ENCODE assay signal across 28 cellular contexts in the genomic region with DNA sequence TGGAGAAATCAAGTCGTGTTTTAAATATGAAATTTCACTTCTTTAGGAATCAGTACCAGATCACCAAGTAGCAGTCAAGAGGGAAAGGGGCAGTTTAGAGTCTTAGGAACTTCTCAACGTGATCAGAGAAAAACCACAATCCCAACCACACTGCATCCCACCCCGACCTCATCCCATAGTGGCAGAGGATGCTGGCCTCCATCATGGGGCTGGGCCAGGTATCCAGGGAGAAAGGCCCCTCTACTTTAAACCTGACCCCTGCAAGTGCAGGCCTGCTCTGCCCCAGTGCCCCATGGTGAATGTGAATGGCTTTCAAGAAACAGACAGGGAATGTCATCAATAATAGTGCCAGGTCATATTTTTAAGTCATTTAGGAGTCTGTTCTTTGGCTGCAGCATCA. TPM values are rescaled to one million over a fixed set of nuclear protein-coding genes. Genes with fewer than 3 reads are reported as not detected.
DNase-seq lines count a peak whose midpoint lies in the region; ATAC-seq and TF ChIP-seq lines count a peak whose summit lies in the region.
"Had no signal": no experiment of that assay in that cellular context is flagged by ENCODE, and none has a peak within 500 bp of the region (broad histone marks: within the 10 kb centered on the region; RNA-seq: fewer than 3 reads in every experiment).

No MANE protein-coding gene starts in this region.

- CTCF ChIA-PET in activated CD8-positive, alpha-beta memory T cell treated with anti-CD3 and anti-CD28 coated beads, Interleukin-2, amount 10 ng/mL, durations not matched to agents 7 days and 5 days (lab: Charles Lee) = interaction anchor here (1.1 to 4.1 kb wide), 3 partner anchors 11 to 282 kb away, joined by 3 to 24 read pairs (median 13); partner anchors contain the start of gene CHST1

- no peak overlapping the region for H3K27ac Mint-ChIP-seq in activated CD8-positive, alpha-beta memory T cell treated with anti-CD3 and anti-CD28 coated beads, Interleukin-2, amount 10 ng/mL, durations not matched to agents 7 days and 5 days
- peak overlapping the region; percentile 73 for H3K27ac Mint-ChIP-seq in HFFc6
- H3K27ac Mint-ChIP-seq: CD14-positive monocyte; CD8-positive, alpha-beta memory T cell had no signal

- TF ChIP-seq CTCF in HFFc6 (IDR thresholded peaks at IDR 0.05) (no peak), upper lobe of right lung (IDR thresholded peaks at IDR 0.05) (no peak), tibial artery (IDR thresholded peaks at IDR 0.05) (no peak)

- H3K4me1 ChIP-seq in upper lobe of right lung (peaks cover 5% of the 10 kb centered on the region), tibial artery (peaks cover 0 to 41% (median 15%) of the 10 kb centered on the region in 4 donors)
- H3K4me1 ChIP-seq: BE2C had no signal

- H3K27ac ChIP-seq in upper lobe of right lung (no peak overlapping the region), tibial artery (no peak overlapping the region)
- H3K27ac ChIP-seq: 22Rv1, PC-9 had no signal

- H3K9me3 ChIP-seq in upper lobe of right lung (no peaks in the 10 kb centered on the region), tibial artery (no peaks in the 10 kb centered on the region)
- H3K9me3 ChIP-seq: BE2C, HAP-1, MG63 had no signal

- H3K36me3 ChIP-seq in upper lobe of right lung (no peaks in the 10 kb centered on the region), tibial artery (peaks cover 4 to 10% (median 8%) of the 10 kb centered on the region in 3 donors)
- H3K36me3 ChIP-seq: BE2C, HAP-1, MG63 had no signal

- H3K9me3 Mint-ChIP-seq in activated CD8-positive, alpha-beta memory T cell treated with anti-CD3 and anti-CD28 coated beads, Interleukin-2, amount 10 ng/mL, durations not matched to agents 7 days and 5 days (ENCODE audit: low read depth) = no peaks in the 10 kb centered on the region
- no peaks in the 10 kb centered on the region for H3K9me3 Mint-ChIP-seq in HFFc6
- H3K9me3 Mint-ChIP-seq: CD8-positive, alpha-beta memory T cell had no signal

- H3K4me3 Mint-ChIP-seq in activated CD8-positive, alpha-beta memory T cell treated with anti-CD3 and anti-CD28 coated beads, Interleukin-2, amount 10 ng/mL, durations not matched to agents 7 days and 5 days = no peak overlapping the region
- no peak overlapping the region for H3K4me3 Mint-ChIP-seq in HFFc6
- H3K4me3 Mint-ChIP-seq: CD8-positive, alpha-beta memory T cell had no signal

- H3K36me3 Mint-ChIP-seq in activated CD8-positive, alpha-beta memory T cell treated with anti-CD3 and anti-CD28 coated beads, Interleukin-2, amount 10 ng/mL, durations not matched to agents 7 days and 5 days = no peaks in the 10 kb centered on the region
- H3K36me3 Mint-ChIP-seq in HFFc6 (ENCODE audit: low read depth) = no peaks in the 10 kb centered on the region
- H3K36me3 Mint-ChIP-seq: CD14-positive monocyte; CD8-positive, alpha-beta memory T cell had no signal

- DNase-seq in activated CD8-positive, alpha-beta memory T cell treated with anti-CD3 and anti-CD28 coated beads, Interleukin-2, amount 10 ng/mL, durations not matched to agents 7 days and 5 days = peak; percentile 15
- DNase-seq in activated CD8-positive, alpha-beta memory T cell treated with anti-CD3 and anti-CD28 coated beads, Interleukin-2, amount 50 U/mL, for 4 hours = no peak
- DNase-seq in HFFc6 = no peak
- DNase-seq in mesenteric fat pad (ENCODE audit: low spot score) = peak; percentile 49
- DNase-seq in upper lobe of right lung = peak; percentile 26
- no peak for DNase-seq in SKM-1 (lab: John Stamatoyannopoulos, UW; ENCODE audit: unreplicated experiment)
- DNase-seq in epidermal melanocyte (ENCODE audit: insufficient read length, low spot score) = no peak
- DNase-seq in tibial artery = no peak
- DNase-seq: ACHN, BE2C, DMS 273 treated with DMSO at 0.1 percent for 48 hours, DND-41, KG1, NCI-H1105 treated with DMSO at 0.1 percent for 48 hours, NCI-H146, NCI-H1930, NCI-H2107, NCI-H524, NCI-H774, PC-9 had no signal

- H3K4me1 Mint-ChIP-seq in activated CD8-positive, alpha-beta memory T cell treated with anti-CD3 and anti-CD28 coated beads, Interleukin-2, amount 10 ng/mL, durations not matched to agents 7 days and 5 days = peaks cover 7% of the 10 kb centered on the region
- H3K4me1 Mint-ChIP-seq in HFFc6 (ENCODE audit: low read depth) = peaks cover 26% of the 10 kb centered on the region

- H3K4me3 ChIP-seq in upper lobe of right lung = no peak overlapping the region
- no peak overlapping the region for H3K4me3 ChIP-seq in tibial artery
- H3K4me3 ChIP-seq: HAP-1, MG63, PC-9 had no signal

- intact Hi-C loops in upper lobe of right lung (cut with DNase I) = no loop called here
- intact Hi-C loops in tibial artery (cut with DNase I; ENCODE audit: low total_unique reads) = loop anchor here (10.0 kb wide), 1 partner anchor 278 kb away; no protein-coding TSS in a partner anchor

- ATAC-seq in activated CD8-positive, alpha-beta memory T cell treated with anti-CD3 and anti-CD28 coated beads, Interleukin-2, amount 10 ng/mL, durations not matched to agents 7 days and 5 days = no peak
- no peak for ATAC-seq in upper lobe of right lung
- ATAC-seq: Right ventricle myocardium inferior had no signal

- H3K27me3 Mint-ChIP-seq in activated CD8-positive, alpha-beta memory T cell treated with anti-CD3 and anti-CD28 coated beads, Interleukin-2, amount 10 ng/mL, durations not matched to agents 7 days and 5 days = peaks cover 26% of the 10 kb centered on the region
- peaks cover 16% of the 10 kb centered on the region for H3K27me3 Mint-ChIP-seq in HFFc6 (ENCODE audit: insufficient read depth)

- H3K27me3 ChIP-seq in upper lobe of right lung (peaks cover 33% of the 10 kb centered on the region), tibial artery (peaks cover 0 to 12% of the 10 kb centered on the region in 2 donors)
- H3K27me3 ChIP-seq: BE2C, MG63 had no signal

RNA-seq across cellular contexts. Expression of gene CHST1, which starts 12.1 kb away (rescaled TPM):
- under 1 TPM in 1 of 2 experiments, not detected in 1; 0.35 TPM for total RNA-seq in activated CD8-positive, alpha-beta memory T cell treated with anti-CD3 and anti-CD28 coated beads, Interleukin-2, amount 10 ng/mL, durations not matched to agents 7 days and 5 days
- under 1 TPM in 3 of 6 experiments, not detected in 3; 0.09 to 0.14 (median 0.12) TPM for total RNA-seq in HFFc6 (2021; fragmentation: NEBNext Ultra II Directional; extraction: Animal tissue kit (Norgen Biotek cat#: 25700))
- total RNA-seq in mesenteric fat pad (3.2 TPM), upper lobe of right lung (4.9 TPM)
- total RNA-seq: IMR-90, PC-9, SK-MEL-5 had no signal

Comparison
In these comparisons a context has a peak if more than half of its experiments do, and no peak if none do; other contexts are left out.
1. DNase-seq: peak in activated CD8-positive, alpha-beta memory T cell treated with anti-CD3 and anti-CD28 coated beads, Interleukin-2, amount 10 ng/mL, durations not matched to agents 7 days and 5 days (single experiment), mesenteric fat pad (single experiment) and upper lobe of right lung (single experiment); none in activated CD8-positive, alpha-beta memory T cell treated with anti-CD3 and anti-CD28 coated beads, Interleukin-2, amount 50 U/mL, for 4 hours (single experiment), HFFc6 (single experiment), SKM-1 (single experiment), epidermal melanocyte (single experiment) and tibial artery (0 of 2).